In the genomic region with DNA sequence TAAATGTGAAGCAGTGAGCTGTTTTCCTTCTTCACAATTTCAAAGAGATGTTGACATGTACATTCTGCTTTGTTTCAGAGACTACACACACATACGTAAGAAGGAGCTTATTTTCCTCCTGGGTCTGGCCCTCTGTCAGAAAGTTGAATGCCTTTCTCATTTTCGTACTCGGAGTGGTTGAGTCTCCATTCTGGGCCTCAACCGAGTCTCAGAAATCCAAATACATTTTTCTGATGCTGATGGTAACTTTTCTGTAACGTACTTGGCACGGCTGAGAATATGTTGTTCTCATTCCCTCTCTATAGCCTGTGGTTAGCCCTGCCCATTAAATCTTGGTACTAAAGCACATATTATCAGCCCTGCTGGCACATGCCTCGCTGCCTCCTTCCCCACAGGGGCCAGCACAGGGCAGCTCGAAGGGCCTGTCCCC, we compare ENCODE assay signal across 1 cellular context.
TF ChIP-seq lines count a peak whose summit lies in the region.

No MANE protein-coding gene starts in this region.

TF ChIP-seq in GM23338, 12 proteins besides CTCF, POLR2A, EP300 and RAD21 (continued from another document):
- TF ChIP-seq, protein P1, sequence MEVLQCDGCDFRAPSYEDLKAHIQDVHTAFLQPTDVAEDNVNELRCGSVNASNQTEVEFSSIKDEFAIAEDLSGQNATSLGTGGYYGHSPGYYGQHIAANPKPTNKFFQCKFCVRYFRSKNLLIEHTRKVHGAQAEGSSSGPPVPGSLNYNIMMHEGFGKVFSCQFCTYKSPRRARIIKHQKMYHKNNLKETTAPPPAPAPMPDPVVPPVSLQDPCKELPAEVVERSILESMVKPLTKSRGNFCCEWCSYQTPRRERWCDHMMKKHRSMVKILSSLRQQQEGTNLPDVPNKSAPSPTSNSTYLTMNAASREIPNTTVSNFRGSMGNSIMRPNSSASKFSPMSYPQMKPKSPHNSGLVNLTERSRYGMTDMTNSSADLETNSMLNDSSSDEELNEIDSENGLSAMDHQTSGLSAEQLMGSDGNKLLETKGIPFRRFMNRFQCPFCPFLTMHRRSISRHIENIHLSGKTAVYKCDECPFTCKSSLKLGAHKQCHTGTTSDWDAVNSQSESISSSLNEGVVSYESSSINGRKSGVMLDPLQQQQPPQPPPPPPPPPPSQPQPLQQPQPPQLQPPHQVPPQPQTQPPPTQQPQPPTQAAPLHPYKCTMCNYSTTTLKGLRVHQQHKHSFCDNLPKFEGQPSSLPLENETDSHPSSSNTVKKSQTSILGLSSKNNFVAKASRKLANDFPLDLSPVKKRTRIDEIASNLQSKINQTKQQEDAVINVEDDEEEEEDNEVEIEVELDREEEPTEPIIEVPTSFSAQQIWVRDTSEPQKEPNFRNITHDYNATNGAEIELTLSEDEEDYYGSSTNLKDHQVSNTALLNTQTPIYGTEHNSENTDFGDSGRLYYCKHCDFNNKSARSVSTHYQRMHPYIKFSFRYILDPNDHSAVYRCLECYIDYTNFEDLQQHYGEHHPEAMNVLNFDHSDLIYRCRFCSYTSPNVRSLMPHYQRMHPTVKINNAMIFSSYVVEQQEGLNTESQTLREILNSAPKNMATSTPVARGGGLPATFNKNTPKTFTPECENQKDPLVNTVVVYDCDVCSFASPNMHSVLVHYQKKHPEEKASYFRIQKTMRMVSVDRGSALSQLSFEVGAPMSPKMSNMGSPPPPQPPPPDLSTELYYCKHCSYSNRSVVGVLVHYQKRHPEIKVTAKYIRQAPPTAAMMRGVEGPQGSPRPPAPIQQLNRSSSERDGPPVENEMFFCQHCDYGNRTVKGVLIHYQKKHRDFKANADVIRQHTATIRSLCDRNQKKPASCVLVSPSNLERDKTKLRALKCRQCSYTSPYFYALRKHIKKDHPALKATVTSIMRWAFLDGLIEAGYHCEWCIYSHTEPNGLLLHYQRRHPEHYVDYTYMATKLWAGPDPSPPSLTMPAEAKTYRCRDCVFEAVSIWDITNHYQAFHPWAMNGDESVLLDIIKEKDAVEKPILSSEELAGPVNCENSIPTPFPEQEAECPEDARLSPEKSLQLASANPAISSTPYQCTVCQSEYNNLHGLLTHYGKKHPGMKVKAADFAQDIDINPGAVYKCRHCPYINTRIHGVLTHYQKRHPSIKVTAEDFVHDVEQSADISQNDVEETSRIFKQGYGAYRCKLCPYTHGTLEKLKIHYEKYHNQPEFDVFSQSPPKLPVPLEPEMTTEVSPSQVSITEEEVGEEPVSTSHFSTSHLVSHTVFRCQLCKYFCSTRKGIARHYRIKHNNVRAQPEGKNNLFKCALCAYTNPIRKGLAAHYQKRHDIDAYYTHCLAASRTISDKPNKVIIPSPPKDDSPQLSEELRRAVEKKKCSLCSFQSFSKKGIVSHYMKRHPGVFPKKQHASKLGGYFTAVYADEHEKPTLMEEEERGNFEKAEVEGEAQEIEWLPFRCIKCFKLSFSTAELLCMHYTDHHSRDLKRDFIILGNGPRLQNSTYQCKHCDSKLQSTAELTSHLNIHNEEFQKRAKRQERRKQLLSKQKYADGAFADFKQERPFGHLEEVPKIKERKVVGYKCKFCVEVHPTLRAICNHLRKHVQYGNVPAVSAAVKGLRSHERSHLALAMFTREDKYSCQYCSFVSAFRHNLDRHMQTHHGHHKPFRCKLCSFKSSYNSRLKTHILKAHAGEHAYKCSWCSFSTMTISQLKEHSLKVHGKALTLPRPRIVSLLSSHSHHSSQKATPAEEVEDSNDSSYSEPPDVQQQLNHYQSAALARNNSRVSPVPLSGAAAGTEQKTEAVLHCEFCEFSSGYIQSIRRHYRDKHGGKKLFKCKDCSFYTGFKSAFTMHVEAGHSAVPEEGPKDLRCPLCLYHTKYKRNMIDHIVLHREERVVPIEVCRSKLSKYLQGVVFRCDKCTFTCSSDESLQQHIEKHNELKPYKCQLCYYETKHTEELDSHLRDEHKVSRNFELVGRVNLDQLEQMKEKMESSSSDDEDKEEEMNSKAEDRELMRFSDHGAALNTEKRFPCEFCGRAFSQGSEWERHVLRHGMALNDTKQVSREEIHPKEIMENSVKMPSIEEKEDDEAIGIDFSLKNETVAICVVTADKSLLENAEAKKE (CRISPR knock-in tag; IDR thresholded peaks at IDR 0.05): no peak
- no peak for TF ChIP-seq JUNB (IDR thresholded peaks at IDR 0.05; ENCODE audit: unreplicated experiment)
